In genomic region chr4:177441061-177441802, GRCh38 we compare ENCODE assay signal across 8 cellular contexts. TPM values are rescaled to one million over a fixed set of nuclear protein-coding genes. Genes with fewer than 3 reads are reported as not detected.
DNase-seq lines count a peak whose midpoint lies in the region; ATAC-seq and TF ChIP-seq lines count a peak whose summit lies in the region.

No MANE protein-coding gene starts in this region.

- H3K9me3 Mint-ChIP-seq in CD4-positive, alpha-beta memory T cell = no peaks in the 10 kb centered on the region
- no peaks in the 10 kb centered on the region for H3K9me3 Mint-ChIP-seq in memory B cell

- peak overlapping the region; percentile 86 to 97 (median 91) for H3K4me3 Mint-ChIP-seq in CD4-positive, alpha-beta memory T cell
- H3K4me3 Mint-ChIP-seq in memory B cell = peak overlapping the region; percentile 90

- peaks cover 14% of the 10 kb centered on the region for H3K36me3 ChIP-seq in CD4-positive, alpha-beta memory T cell (ENCODE audit: insufficient read depth, low read length)
- H3K36me3 ChIP-seq in transverse colon = no peaks in the 10 kb centered on the region

- no peaks in the 10 kb centered on the region for H3K9me3 ChIP-seq in CD4-positive, alpha-beta memory T cell (ENCODE audit: control insufficient read depth in 1 of 2, low read length in 2 of 2)
- no peaks in the 10 kb centered on the region for H3K9me3 ChIP-seq in transverse colon

- H3K4me3 ChIP-seq in CD4-positive, alpha-beta memory T cell (ENCODE audit: low read length in 2 of 2) = peak overlapping the region; percentile 59 to 81
- peak overlapping the region; percentile 49 to 73 (median 60) for H3K4me3 ChIP-seq in transverse colon

- H3K36me3 Mint-ChIP-seq in CD4-positive, alpha-beta memory T cell = peaks cover 23 to 35% of the 10 kb centered on the region in 2 donors
- peaks cover 10% of the 10 kb centered on the region for H3K36me3 Mint-ChIP-seq in memory B cell

- no peak for TF ChIP-seq EP300 in transverse colon (IDR thresholded peaks at IDR 0.05; ENCODE audit: low read depth)

- peak in 4 of 5 donors; percentile 4 to 26 (median 14) for DNase-seq in CD4-positive, alpha-beta memory T cell
- peak; percentile 34 for DNase-seq in RPMI7951 (ENCODE audit: low read depth)
- DNase-seq in cerebellar cortex (ENCODE audit: low spot score) = peak; percentile 37
- DNase-seq in memory B cell (ENCODE audit: low spot score in 2 of 2) = peak in 1 of 2 donors; percentile 14
- peak; percentile 13 for DNase-seq in transverse colon
- DNase-seq in mucosa of gallbladder (ENCODE audit: low spot score) = no peak

- H3K4me1 Mint-ChIP-seq in CD4-positive, alpha-beta memory T cell = peaks cover 20 to 31% (median 28%) of the 10 kb centered on the region in 4 donors
- H3K4me1 Mint-ChIP-seq in memory B cell = peaks cover 17% of the 10 kb centered on the region

- POLR2A ChIA-PET in CD4-positive, alpha-beta memory T cell (lab: Charles Lee; ENCODE audit: partially characterized antibody) = interaction anchor here (0.8 to 2.4 kb wide), 12 partner anchors 9 to 1245 kb away, joined by 3 to 27 read pairs (median 6); partner anchors contain the start of gene NEIL3

- no peak for TF ChIP-seq POLR2A in transverse colon (IDR thresholded peaks at IDR 0.05)

- ATAC-seq in GM18867 (IDR thresholded peaks at IDR 0.05; ENCODE audit: unreplicated experiment) (peak; percentile 48), HG03066 (IDR thresholded peaks at IDR 0.05; ENCODE audit: low read depth, unreplicated experiment) (peak; percentile 17), memory B cell (ENCODE audit: low read depth) (peak; percentile 13)

- H3K27me3 ChIP-seq in CD4-positive, alpha-beta memory T cell (ENCODE audit: insufficient read depth, low read length) = no peaks in the 10 kb centered on the region
- H3K27me3 ChIP-seq in transverse colon = no peaks in the 10 kb centered on the region

- peaks cover 26% of the 10 kb centered on the region for H3K4me1 ChIP-seq in CD4-positive, alpha-beta memory T cell (ENCODE audit: insufficient read depth, low read length)
- H3K4me1 ChIP-seq in transverse colon = peaks cover 0 to 18% (median 8%) of the 10 kb centered on the region in 4 donors

- 19 to 29% methylated on average over 11 to 12 of the region's 12 CpGs for WGBS in transverse colon (ENCODE audit: low coverage in 1 of 2), 2 donors

- H3K27ac Mint-ChIP-seq in CD4-positive, alpha-beta memory T cell = peak overlapping the region; percentile 86 to 99 (median 94)
- peak overlapping the region; percentile 90 for H3K27ac Mint-ChIP-seq in memory B cell

- H3K27ac ChIP-seq in CD4-positive, alpha-beta memory T cell (ENCODE audit: low read depth, low read length) = peak overlapping the region; percentile 81
- H3K27ac ChIP-seq in transverse colon = peak overlapping the region; percentile 92 to 96 (median 94)

- peak in 3 of 5 experiments; percentile 26 to 42 (median 29) for TF ChIP-seq CTCF in transverse colon (IDR thresholded peaks at IDR 0.05)

- CTCF ChIA-PET in CD4-positive, alpha-beta memory T cell (lab: Charles Lee; ENCODE audit: partially characterized antibody) = interaction anchor here (0.6 to 3.3 kb wide), 6 partner anchors 9 to 191 kb away, joined by 3 to 16 read pairs (median 4); no protein-coding TSS in a partner anchor

- intact Hi-C loops in CD4-positive, alpha-beta memory T cell (cut with micrococcal nuclease) = loop anchor here (5.0 to 10.0 kb wide), 3 partner anchors 39 to 1246 kb away; partner anchors contain the start of gene SPATA4
- intact Hi-C loops in transverse colon (cut with DNase I; ENCODE audit: low total_unique reads) = no loop called here

- in situ Hi-C loops in transverse colon (cut with MboI; ENCODE audit: low pct_ligation_motif_present in 1 of 4, low pct_unique_long_range_greater_than_20kb in 1 of 4, low sequenced_read_pairs in 3 of 4) = no loop called here

- H3K27me3 Mint-ChIP-seq in CD4-positive, alpha-beta memory T cell = no peaks in the 10 kb centered on the region
- H3K27me3 Mint-ChIP-seq in memory B cell = no peaks in the 10 kb centered on the region

RNA-seq across cellular contexts. Expression of gene AGA, which starts 1.0 kb away (rescaled TPM):
- 10 to 100 TPM; 23.2 to 27.3 TPM for total RNA-seq in CD4-positive, alpha-beta memory T cell
- polyA plus RNA-seq in CD4-positive, alpha-beta memory T cell = 10 to 100 TPM; 32.1 to 34.2 TPM
- 32.8 and 38.8 TPM in 2 replicates for total RNA-seq in RPMI7951 (2014; rRNA removed; shearing (Covaris generic))
- total RNA-seq in transverse colon = 10 to 100 TPM in 2 of 4 donors, 1 to 10 TPM in 1, not detected in 1; 5.4 to 32.2 (median 22.1) TPM
- total RNA-seq in mucosa of gallbladder = 38.9 TPM
